1 cellular context compared by ENCODE assay signal in the genomic region with DNA sequence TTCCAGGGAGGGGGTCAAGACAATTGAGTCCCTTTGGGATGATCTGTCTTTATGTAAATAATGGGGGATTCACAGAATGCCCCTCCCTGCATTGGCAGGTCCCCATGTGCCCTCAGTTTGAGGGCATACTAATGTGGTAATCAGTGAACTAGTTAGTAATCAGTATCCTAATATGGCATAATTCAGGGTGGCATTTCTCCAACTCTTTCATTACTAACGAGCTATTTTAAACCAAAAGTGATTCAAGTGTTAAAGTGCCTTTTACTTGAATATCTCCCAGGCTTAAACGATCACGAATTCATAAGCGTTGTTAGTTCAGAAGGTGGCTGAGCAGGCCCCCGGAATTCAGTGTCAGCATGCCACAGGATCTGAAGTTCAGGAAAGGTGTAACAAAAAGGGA.
TF ChIP-seq lines count a peak whose summit lies in the region.

No MANE protein-coding gene starts in this region.

TF ChIP-seq in SK-N-SH, 30 proteins besides CTCF, POLR2A, EP300 and RAD21:
- TF ChIP-seq SMC3 (IDR thresholded peaks at IDR 0.05; ENCODE audit: low read depth, low read length) (no peak), FOSL2 (IDR thresholded peaks at IDR 0.05; ENCODE audit: borderline replicate concordance, low read depth) (no peak), JUND (IDR thresholded peaks at IDR 0.05) (no peak)
